In genomic region chr5:89268460-89268859, GRCh38 we compare ENCODE assay signal across 1 cellular context.
TF ChIP-seq lines count a peak whose summit lies in the region.

No MANE protein-coding gene starts in this region.

TF ChIP-seq in GM12878, 131 proteins besides CTCF, POLR2A, EP300 and RAD21 (continued from another document):
- TF ChIP-seq IKZF2 (IDR thresholded peaks at IDR 0.05) (peak; percentile 63 to 66), BCL11A (IDR thresholded peaks at IDR 0.05; ENCODE audit: low read depth, low read length) (no peak), EED (IDR thresholded peaks at IDR 0.05; ENCODE audit: low read depth) (peak; percentile 83), ASH2L (IDR thresholded peaks at IDR 0.05; ENCODE audit: borderline replicate concordance, low read depth) (no peak), NFIC (IDR thresholded peaks at IDR 0.05; ENCODE audit: low read depth, low read length) (peak; percentile 76), FOS (IDR thresholded peaks at IDR 0.05; ENCODE audit: borderline replicate concordance, extremely low read depth, insufficient read length) (no peak), ATF7 (IDR thresholded peaks at IDR 0.05; ENCODE audit: low read depth) (peak; percentile 35; the same call in 1 of the 2 replicates), RUNX3 (IDR thresholded peaks at IDR 0.05; ENCODE audit: low read length) (peak; percentile 64), BMI1 (IDR thresholded peaks at IDR 0.05; ENCODE audit: borderline replicate concordance) (no peak), SMAD5 (IDR thresholded peaks at IDR 0.05; ENCODE audit: low read depth) (no peak), ZBTB11 (CRISPR knock-in tag; IDR thresholded peaks at IDR 0.05) (no peak), SIX5 (IDR thresholded peaks at IDR 0.05; ENCODE audit: low read depth, low read length, severe bottlenecking) (no peak), CBX3 (IDR thresholded peaks at IDR 0.05; ENCODE audit: borderline replicate concordance, low read depth) (no peak)
